Comparison of ENCODE assay signal across 25 cellular contexts in genomic region chr10:97358781-97359180, GRCh38.
"Had no signal": no experiment of that assay in that cellular context is flagged by ENCODE, and none has a peak within 500 bp of the region (broad histone marks: within the 10 kb centered on the region; RNA-seq: fewer than 3 reads in every experiment).

No MANE protein-coding gene starts in this region.

- H3K4me2 ChIP-seq: hepatocyte had no signal

- H3K27me3 Mint-ChIP-seq: naive thymus-derived CD8-positive, alpha-beta T cell; stimulated activated naive B cell treated with anti-CD40 and anti-IgM and Interleukin-4, amounts not matched to agents 10 μg/mL and 1 μg/mL and 100 μg/mL, for 72 hours; stimulated activated naive CD8-positive, alpha-beta T cell treated with anti-CD3 and anti-CD28 coated beads, Interleukin-15, Interleukin-2, amounts not matched to agents 100 ng/mL and 50 ng/mL, for 24 hours had no signal

- ATAC-seq: foreskin keratinocyte; gastroesophageal sphincter; heart left ventricle; left cardiac atrium; left lung; naive thymus-derived CD8-positive, alpha-beta T cell; stimulated activated naive B cell treated with anti-CD40 and anti-IgM and Interleukin-4, amounts not matched to agents 10 μg/mL and 1 μg/mL and 100 μg/mL, for 72 hours had no signal

- DNase-seq: cerebellar nuclear complex; cortex of kidney; dorsolateral prefrontal cortex; effector CD4-positive, alpha-beta T cell; foreskin keratinocyte; heart left ventricle; left cardiac atrium; left lung; mesendoderm; naive thymus-derived CD8-positive, alpha-beta T cell; nucleus accumbens; sigmoid colon; stimulated activated CD4-positive, alpha-beta T cell treated with anti-CD3 and anti-CD28 coated beads, Interleukin-2, amount 100 ng/mL, for 24 hours; stimulated activated CD4-positive, alpha-beta T cell treated with anti-CD3 and anti-CD28 coated beads, Interleukin-4, amount 100 ng/mL, for 24 hours; stimulated activated naive B cell treated with anti-CD40 and anti-IgM and Interleukin-4, amounts not matched to agents 10 μg/mL and 1 μg/mL and 100 μg/mL, for 72 hours; upper lobe of left lung had no signal

- H3K27me3 ChIP-seq: dorsolateral prefrontal cortex, esophagus muscularis mucosa, foreskin keratinocyte, gastroesophageal sphincter, heart left ventricle, hepatocyte, left lung, right atrium auricular region, sigmoid colon, tibial nerve, upper lobe of left lung had no signal

- H3K4me1 ChIP-seq: foreskin keratinocyte, prostate gland, sigmoid colon had no signal

- H3K4me3 ChIP-seq: dorsolateral prefrontal cortex, esophagus muscularis mucosa, gastroesophageal sphincter, heart left ventricle, hepatocyte, left lung, prostate gland, right atrium auricular region, sigmoid colon, thoracic aorta, tibial nerve, upper lobe of left lung had no signal

- H3K4me1 Mint-ChIP-seq: neural crest cell had no signal

- H2AFZ ChIP-seq: hepatocyte had no signal

- H3K27ac ChIP-seq: esophagus muscularis mucosa, foreskin keratinocyte, gastroesophageal sphincter, heart left ventricle, hepatocyte, left lung, prostate gland, right atrium auricular region, sigmoid colon, thoracic aorta, tibial nerve, upper lobe of left lung had no signal

- H3K9me3 Mint-ChIP-seq: naive thymus-derived CD8-positive, alpha-beta T cell; neural crest cell; stimulated activated naive B cell treated with anti-CD40 and anti-IgM and Interleukin-4, amounts not matched to agents 10 μg/mL and 1 μg/mL and 100 μg/mL, for 72 hours; stimulated activated naive CD8-positive, alpha-beta T cell treated with anti-CD3 and anti-CD28 coated beads, Interleukin-15, Interleukin-2, amounts not matched to agents 100 ng/mL and 50 ng/mL, for 24 hours had no signal

- H3K79me2 ChIP-seq: hepatocyte had no signal

- H3K27ac Mint-ChIP-seq: stimulated activated naive CD8-positive, alpha-beta T cell treated with anti-CD3 and anti-CD28 coated beads, Interleukin-15, Interleukin-2, amounts not matched to agents 100 ng/mL and 50 ng/mL, for 24 hours had no signal

- H3K4me3 Mint-ChIP-seq: naive thymus-derived CD8-positive, alpha-beta T cell; neural crest cell; stimulated activated naive B cell treated with anti-CD40 and anti-IgM and Interleukin-4, amounts not matched to agents 10 μg/mL and 1 μg/mL and 100 μg/mL, for 72 hours; stimulated activated naive CD8-positive, alpha-beta T cell treated with anti-CD3 and anti-CD28 coated beads, Interleukin-15, Interleukin-2, amounts not matched to agents 100 ng/mL and 50 ng/mL, for 24 hours had no signal

- H3K36me3 ChIP-seq: prostate gland had no signal

- H3K9me3 ChIP-seq: esophagus muscularis mucosa, gastroesophageal sphincter, heart left ventricle, left lung, prostate gland, right atrium auricular region, sigmoid colon, thoracic aorta, tibial nerve, upper lobe of left lung had no signal
